Comparison of ENCODE assay signal across 19 cellular contexts in genomic region chr9:93308676-93309075, GRCh38.
"Had no signal": no experiment of that assay in that cellular context is flagged by ENCODE, and none has a peak within 500 bp of the region (broad histone marks: within the 10 kb centered on the region; RNA-seq: fewer than 3 reads in every experiment).

No MANE protein-coding gene starts in this region.

- H3K27ac Mint-ChIP-seq: activated CD8-positive, alpha-beta T cell treated with anti-CD3 and anti-CD28 coated beads, Interleukin-2, amount 10 ng/mL, durations not matched to agents 7 days and 5 days; activated naive CD4-positive, alpha-beta T cell treated with anti-CD3 and anti-CD28 coated beads, Interleukin-2, amount 50 U/mL, for 72 hours; activated T-helper 17 cell treated with anti-CD3 and anti-CD28 coated beads, Interleukin-2, amount 50 U/mL, for 72 hours; dendritic cell treated with granulocyte-macrophage colony-stimulating factor and Interleukin-4, amounts not matched to agents 40 ng/mL and 50 ng/mL, for 4 days; memory B cell; natural killer cell treated with Interleukin-12 subunit alpha and Interleukin-12 subunit beta and Interleukin-15 and Interleukin-18, amount 100 ng/mL, for 72 hours had no signal

- H3K4me3 ChIP-seq: body of pancreas, psoas muscle, transverse colon had no signal

- ATAC-seq: activated CD8-positive, alpha-beta T cell treated with anti-CD3 and anti-CD28 coated beads, Interleukin-2, amount 10 ng/mL, durations not matched to agents 7 days and 5 days; activated naive CD4-positive, alpha-beta T cell treated with anti-CD3 and anti-CD28 coated beads, Interleukin-2, amount 50 U/mL, for 72 hours; activated T-helper 17 cell treated with anti-CD3 and anti-CD28 coated beads, Interleukin-2, amount 50 U/mL, for 72 hours; body of pancreas; left colon; psoas muscle had no signal

- H3K27me3 ChIP-seq: body of pancreas, transverse colon had no signal

- H3K4me3 Mint-ChIP-seq: activated CD8-positive, alpha-beta T cell treated with anti-CD3 and anti-CD28 coated beads, Interleukin-2, amount 10 ng/mL, durations not matched to agents 7 days and 5 days; activated T-helper 17 cell treated with anti-CD3 and anti-CD28 coated beads, Interleukin-2, amount 50 U/mL, for 72 hours; central memory CD8-positive, alpha-beta T cell; dendritic cell treated with granulocyte-macrophage colony-stimulating factor and Interleukin-4, amounts not matched to agents 40 ng/mL and 50 ng/mL, for 4 days; memory B cell; natural killer cell treated with Interleukin-12 subunit alpha and Interleukin-12 subunit beta and Interleukin-15 and Interleukin-18, amount 100 ng/mL, for 72 hours had no signal

- H3K36me3 ChIP-seq: transverse colon had no signal

- DNase-seq: activated CD4-positive, alpha-beta T cell treated with anti-CD3 and anti-CD28 coated beads for 1 hour; activated CD8-positive, alpha-beta T cell treated with anti-CD3 and anti-CD28 coated beads, Interleukin-2, amount 10 ng/mL, durations not matched to agents 7 days and 5 days; amniotic stem cell; erythroblast; hippocampal formation; nucleus accumbens; psoas muscle; stimulated activated CD4-positive, alpha-beta T cell treated with anti-CD3 and anti-CD28 coated beads, Interleukin-15, amount 100 ng/mL, for 24 hours; stimulated activated CD4-positive, alpha-beta T cell treated with anti-CD3 and anti-CD28 coated beads, Interleukin-4, amount 100 ng/mL, for 4 hours; substantia nigra had no signal

- H3K4me1 Mint-ChIP-seq: activated T-helper 17 cell treated with anti-CD3 and anti-CD28 coated beads, Interleukin-2, amount 50 U/mL, for 72 hours had no signal

- H3K27ac ChIP-seq: body of pancreas, psoas muscle, transverse colon had no signal

- H3K36me3 Mint-ChIP-seq: activated naive CD4-positive, alpha-beta T cell treated with anti-CD3 and anti-CD28 coated beads, Interleukin-2, amount 50 U/mL, for 72 hours; memory B cell; natural killer cell treated with Interleukin-12 subunit alpha and Interleukin-12 subunit beta and Interleukin-15 and Interleukin-18, amount 100 ng/mL, for 72 hours had no signal

- H3K9me3 ChIP-seq: body of pancreas, psoas muscle, transverse colon had no signal

- H3K27me3 Mint-ChIP-seq: activated T-helper 17 cell treated with anti-CD3 and anti-CD28 coated beads, Interleukin-2, amount 50 U/mL, for 72 hours had no signal

- H3K9me3 Mint-ChIP-seq: activated naive CD4-positive, alpha-beta T cell treated with anti-CD3 and anti-CD28 coated beads, Interleukin-2, amount 50 U/mL, for 72 hours; activated T-helper 17 cell treated with anti-CD3 and anti-CD28 coated beads, Interleukin-2, amount 50 U/mL, for 72 hours; central memory CD8-positive, alpha-beta T cell; dendritic cell treated with granulocyte-macrophage colony-stimulating factor and Interleukin-4, amounts not matched to agents 40 ng/mL and 50 ng/mL, for 4 days; memory B cell; natural killer cell treated with Interleukin-12 subunit alpha and Interleukin-12 subunit beta and Interleukin-15 and Interleukin-18, amount 100 ng/mL, for 72 hours had no signal
